ENCODE assay signal across 8 cellular contexts in the genomic region with DNA sequence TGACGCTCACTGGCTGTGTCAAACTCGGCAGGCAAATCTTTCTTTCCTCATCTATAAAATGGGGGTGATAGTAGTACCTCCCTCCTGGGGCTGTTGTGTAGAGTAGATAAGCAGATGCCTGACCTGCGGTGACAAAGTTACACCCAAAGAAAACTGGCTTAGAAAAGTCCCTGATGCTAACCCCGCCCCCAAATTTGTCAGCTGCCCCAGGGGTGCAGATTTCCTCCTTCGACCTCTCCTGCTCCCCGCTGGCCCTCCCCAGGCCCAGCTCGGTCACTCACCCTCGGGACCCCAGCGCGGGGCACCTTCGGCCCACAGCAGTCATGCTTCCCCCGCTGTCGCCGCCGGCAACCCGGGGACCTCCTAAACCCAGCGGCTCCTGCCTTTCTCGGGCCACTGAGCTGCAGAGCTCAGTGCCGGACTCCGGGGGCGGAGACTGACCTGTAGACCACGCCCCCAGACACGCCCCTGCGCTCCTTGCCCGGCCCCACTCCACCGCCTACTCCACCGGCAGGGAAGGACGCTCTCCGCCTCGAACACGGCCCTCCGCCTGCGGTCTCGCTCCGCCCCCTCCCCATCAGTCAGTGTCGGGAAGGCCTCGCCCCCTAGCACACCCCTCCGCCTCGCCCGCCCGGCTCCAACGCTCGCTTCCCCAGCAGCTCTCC. TPM values are rescaled to one million over a fixed set of nuclear protein-coding genes. Genes with fewer than 3 reads are reported as not detected.
A peak's percentile ranks its signal among the peaks of the same experiment; 100 is the strongest.
DNase-seq lines count a peak whose midpoint lies in the region; ATAC-seq and TF ChIP-seq lines count a peak whose summit lies in the region.

No MANE protein-coding gene starts in this region.

- H3F3A ChIP-seq in PC-3 (ENCODE audit: low read length, unreplicated experiment): no peaks in the 10 kb centered on the region

- H3K36me3 ChIP-seq in PC-3 (ENCODE audit: low read depth, low read length): no peaks in the 10 kb centered on the region
- peaks cover 0 to 10% (median 0%) of the 10 kb centered on the region in 4 donors for H3K36me3 ChIP-seq in esophagus muscularis mucosa
- H3K36me3 ChIP-seq in muscle layer of duodenum (ENCODE audit: control insufficient read depth in 1 of 2, insufficient read depth in 2 of 2, low read length in 2 of 2): no peaks in the 10 kb centered on the region

- peak; percentile 9 for TF ChIP-seq POLR2A in esophagus muscularis mucosa (IDR thresholded peaks at IDR 0.05; ENCODE audit: low read depth)

- no peak for TF ChIP-seq CTCF in PC-3 (conservative IDR thresholded peaks at IDR 0.05; ENCODE audit: low read depth, low read length)
- peak in 1 of 3 experiments; percentile 10 for TF ChIP-seq CTCF in esophagus muscularis mucosa (IDR thresholded peaks at IDR 0.05)

- H3K9me2 ChIP-seq in PC-3 (replicated peaks; ENCODE audit: low read length): no peaks in the 10 kb centered on the region

- H3K9me3 ChIP-seq in PC-3 (ENCODE audit: low read length) (no peaks in the 10 kb centered on the region), esophagus muscularis mucosa (no peaks in the 10 kb centered on the region), muscle layer of duodenum (ENCODE audit: control insufficient read depth in 1 of 2, low read length in 2 of 2) (no peaks in the 10 kb centered on the region)

- 3% methylated on average over 10 of the region's 43 CpGs for WGBS in esophagus muscularis mucosa

- no TSS peak for BruUV-seq in PC-3 (replicated peaks; lab: Mats Ljungman, UMichigan)

- H3K27ac ChIP-seq in PC-3 (ENCODE audit: low read length): no peak overlapping the region
- H3K27ac ChIP-seq in esophagus muscularis mucosa (replicated peaks in 1 of 4): peak overlapping the region; percentile 40 to 75 (median 70)
- H3K27ac ChIP-seq in muscle layer of duodenum (ENCODE audit: low read length): peak overlapping the region; percentile 68

- no peak for TF ChIP-seq RAD21 in Ishikawa (IDR thresholded peaks at IDR 0.05; ENCODE audit: low read depth)

- H3K4me1 ChIP-seq in PC-3 (ENCODE audit: insufficient read depth, low read length): peaks cover 4% of the 10 kb centered on the region; the same call in 1 of the 2 replicates
- H3K4me1 ChIP-seq in esophagus muscularis mucosa: peaks cover 27 to 43% (median 37%) of the 10 kb centered on the region in 4 donors
- peaks cover 4 to 11% of the 10 kb centered on the region in 2 donors for H3K4me1 ChIP-seq in muscle layer of duodenum (ENCODE audit: control insufficient read depth in 1 of 2, insufficient read depth in 2 of 2, low read length in 2 of 2)

- intact Hi-C loops in PC-3 (cut with micrococcal nuclease) (no loop called here), esophagus muscularis mucosa (cut with DNase I) (no loop called here)

- ATAC-seq in GM21619 (IDR thresholded peaks at IDR 0.05; ENCODE audit: unreplicated experiment): peak; percentile 84
- ATAC-seq in PC-3: peak; percentile 97

- peak overlapping the region; percentile 91 for H3K4me2 ChIP-seq in PC-3 (ENCODE audit: low read length)

- no peaks in the 10 kb centered on the region for H3K79me2 ChIP-seq in PC-3 (ENCODE audit: low read length)

- no peak for TF ChIP-seq EP300 in Ishikawa (IDR thresholded peaks at IDR 0.05; ENCODE audit: borderline replicate concordance)
- no peak for TF ChIP-seq EP300 in esophagus muscularis mucosa (IDR thresholded peaks at IDR 0.05)

- DNase-seq in DMS153 (lab: John Stamatoyannopoulos, UW): peak; percentile 94
- DNase-seq in PC-3: peak; percentile 92
- DNase-seq in activated T-cell treated with anti-CD3 and anti-CD28 coated beads, Interleukin-2, amount 50 U/mL, for 48 hours: peak; percentile 97 to 99
- peak; percentile 99 for DNase-seq in esophagus muscularis mucosa (ENCODE audit: extremely low spot score)
- peak; percentile 84 to 88 for DNase-seq in stimulated activated CD8-positive, alpha-beta memory T cell treated with anti-CD3 and anti-CD28 coated beads, Interleukin-7, amount 100 ng/mL, for 1 hour (ENCODE audit: low read depth in 2 of 2)

- CTCF ChIA-PET in PC-3 (lab: Charles Lee): interaction anchor here (0.5 to 1.2 kb wide), 3 partner anchors 36 to 108 kb away, joined by 3 to 10 read pairs (median 9); partner anchors contain the start of gene TOR2A

- no peak overlapping the region for H3K9ac ChIP-seq in PC-3 (ENCODE audit: low read length)

- H4K20me1 ChIP-seq in PC-3 (ENCODE audit: low read length): no peaks in the 10 kb centered on the region

- H3K27me3 ChIP-seq in PC-3 (ENCODE audit: low read length): no peaks in the 10 kb centered on the region
- H3K27me3 ChIP-seq in esophagus muscularis mucosa: peaks cover 0 to 9% (median 0%) of the 10 kb centered on the region in 4 donors
- no peaks in the 10 kb centered on the region for H3K27me3 ChIP-seq in muscle layer of duodenum (ENCODE audit: low read depth, low read length)

- H3K4me3 ChIP-seq in PC-3 (ENCODE audit: low read length): peak overlapping the region; percentile 70
- peak overlapping the region; percentile 53 to 70 (median 58) for H3K4me3 ChIP-seq in esophagus muscularis mucosa
- H3K4me3 ChIP-seq in muscle layer of duodenum (ENCODE audit: low read depth in 1 of 2, low read length in 2 of 2): peak overlapping the region; percentile 60 to 71

- H2AFZ ChIP-seq in PC-3 (ENCODE audit: low read length): peak overlapping the region; percentile 76

- POLR2A ChIA-PET in PC-3 (lab: Charles Lee; ENCODE audit: unreplicated experiment): interaction anchor here (0.5 to 1.0 kb wide), 2 partner anchors 15 to 36 kb away, joined by 3 to 8 read pairs; partner anchors contain the start of genes CDK9 and TOR2A

TF ChIP-seq in Ishikawa, 13 proteins besides CTCF, POLR2A, EP300 and RAD21:
- TF ChIP-seq, protein P1, sequence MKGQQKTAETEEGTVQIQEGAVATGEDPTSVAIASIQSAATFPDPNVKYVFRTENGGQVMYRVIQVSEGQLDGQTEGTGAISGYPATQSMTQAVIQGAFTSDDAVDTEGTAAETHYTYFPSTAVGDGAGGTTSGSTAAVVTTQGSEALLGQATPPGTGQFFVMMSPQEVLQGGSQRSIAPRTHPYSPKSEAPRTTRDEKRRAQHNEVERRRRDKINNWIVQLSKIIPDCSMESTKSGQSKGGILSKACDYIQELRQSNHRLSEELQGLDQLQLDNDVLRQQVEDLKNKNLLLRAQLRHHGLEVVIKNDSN (IDR thresholded peaks at IDR 0.05): no peak
- TF ChIP-seq YY1 (IDR thresholded peaks at IDR 0.05; ENCODE audit: low read depth) (no peak), EGR1 (IDR thresholded peaks at IDR 0.05) (0 out of 2 replicates have a peak, but pooled peaks have one; percentile 10), NFIC (IDR thresholded peaks at IDR 0.05) (no peak), TAF1 (IDR thresholded peaks at IDR 0.05; ENCODE audit: low read depth) (no peak)

RNA-seq across cellular contexts. Expression of gene SH2D3C, which starts 7.4 kb away (rescaled TPM):
- 0.26 and 1.0 TPM in 2 replicates for total RNA-seq in PC-3 (2014; rRNA removed)
- total RNA-seq in esophagus muscularis mucosa: 10 to 100 TPM in 3 of 4 donors, 1 to 10 TPM in 1; 5.0 to 18.1 (median 14.3) TPM

RNA-seq across cellular contexts. Expression of gene CDK9, which starts 14.8 kb away (rescaled TPM):
- total RNA-seq in PC-3 (2014; rRNA removed) (37.3 and 39.2 TPM in 2 replicates), esophagus muscularis mucosa (10 to 100 TPM; 54.4 to 79.6 (median 71.7) TPM)

RNA-seq across cellular contexts. Expression of gene FPGS, which starts 31.6 kb away (rescaled TPM):
- 78.5 and 133 TPM in 2 replicates for total RNA-seq in PC-3 (2014; rRNA removed)
- total RNA-seq in esophagus muscularis mucosa: 10 to 100 TPM; 36.1 to 56.3 (median 50.1) TPM

RNA-seq across cellular contexts. Expression of gene TOR2A, which starts 35.9 kb away (rescaled TPM):
- total RNA-seq in PC-3 (2014; rRNA removed) (12.2 and 14.1 TPM in 2 replicates), esophagus muscularis mucosa (1 to 10 TPM; 5.4 to 9.2 (median 7.0) TPM)

RNA-seq across cellular contexts. Expression of gene TTC16, which starts 55.2 kb away (rescaled TPM):
- total RNA-seq in PC-3 (2014; rRNA removed) (0.04 TPM in 1 of 2 replicates, not detected in the other), esophagus muscularis mucosa (under 1 TPM in 3 of 4 donors, not detected in 1; under 0.01 to 0.17 (median 0.11) TPM)
